1 cellular context compared by ENCODE assay signal in the genomic region with DNA sequence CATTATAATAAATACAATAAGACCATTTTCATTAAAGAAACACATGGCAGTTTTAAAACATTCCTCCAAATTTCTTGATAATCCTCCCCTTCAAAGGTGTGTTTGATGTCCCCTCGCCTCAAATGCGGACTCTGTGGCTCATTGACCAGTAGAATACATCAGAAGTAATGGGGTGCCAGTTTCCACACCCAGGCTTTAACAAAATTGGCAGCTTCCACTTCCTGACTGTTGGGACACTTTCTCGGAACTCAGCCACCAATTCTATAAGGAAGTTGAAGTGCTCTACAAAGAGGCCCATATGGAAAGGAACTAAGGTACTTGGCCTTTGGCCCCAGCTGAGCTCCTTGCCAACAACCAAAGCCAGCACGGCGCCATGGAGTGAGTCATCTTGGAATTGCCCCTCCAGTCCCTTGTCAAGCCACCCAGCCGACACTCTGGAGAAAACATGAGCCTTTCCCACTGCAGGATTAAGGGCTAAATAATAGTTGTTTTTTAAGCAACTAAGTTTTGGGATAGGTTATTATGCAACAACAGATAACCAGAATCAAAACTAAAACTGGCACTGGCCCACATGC.
TF ChIP-seq lines count a peak whose summit lies in the region.

No MANE protein-coding gene starts in this region.

TF ChIP-seq in IMR-90, 13 proteins besides CTCF, POLR2A, EP300 and RAD21:
- no peak for TF ChIP-seq RFX5 (IDR thresholded peaks at IDR 0.05; ENCODE audit: low read depth, low read length)
- no peak for TF ChIP-seq FOS (IDR thresholded peaks at IDR 0.05; ENCODE audit: low read depth, low read length)
- no peak for TF ChIP-seq MAFK (IDR thresholded peaks at IDR 0.05; ENCODE audit: low read depth, low read length)
- TF ChIP-seq CHD1 (IDR thresholded peaks at IDR 0.05; ENCODE audit: low read depth, low read length): no peak
- no peak for TF ChIP-seq MXI1 (IDR thresholded peaks at IDR 0.05; ENCODE audit: borderline replicate concordance, low read depth, low read length)
- no peak for TF ChIP-seq CEBPB (IDR thresholded peaks at IDR 0.05; ENCODE audit: low read depth, low read length)
- TF ChIP-seq MAZ (IDR thresholded peaks at IDR 0.05; ENCODE audit: borderline replicate concordance, low read depth, low read length): no peak
- TF ChIP-seq, protein P1, sequence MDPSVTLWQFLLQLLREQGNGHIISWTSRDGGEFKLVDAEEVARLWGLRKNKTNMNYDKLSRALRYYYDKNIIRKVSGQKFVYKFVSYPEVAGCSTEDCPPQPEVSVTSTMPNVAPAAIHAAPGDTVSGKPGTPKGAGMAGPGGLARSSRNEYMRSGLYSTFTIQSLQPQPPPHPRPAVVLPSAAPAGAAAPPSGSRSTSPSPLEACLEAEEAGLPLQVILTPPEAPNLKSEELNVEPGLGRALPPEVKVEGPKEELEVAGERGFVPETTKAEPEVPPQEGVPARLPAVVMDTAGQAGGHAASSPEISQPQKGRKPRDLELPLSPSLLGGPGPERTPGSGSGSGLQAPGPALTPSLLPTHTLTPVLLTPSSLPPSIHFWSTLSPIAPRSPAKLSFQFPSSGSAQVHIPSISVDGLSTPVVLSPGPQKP (IDR thresholded peaks at IDR 0.05; ENCODE audit: borderline replicate concordance, low read depth, low read length): no peak
